In genomic region chr18:6056171-6056932, GRCh38 we compare ENCODE assay signal across 1 cellular context.
TF ChIP-seq lines count a peak whose summit lies in the region.

No MANE protein-coding gene starts in this region.

TF ChIP-seq in GM12878, 131 proteins besides CTCF, POLR2A, EP300 and RAD21 (continued from another document):
- TF ChIP-seq TCF12 (IDR thresholded peaks at IDR 0.05; ENCODE audit: low read depth, low read length) (no peak), CREM (IDR thresholded peaks at IDR 0.05; ENCODE audit: low read depth) (peak; percentile 60; the same call in 1 of the 2 replicates), TCF3 (IDR thresholded peaks at IDR 0.05; ENCODE audit: borderline replicate concordance, insufficient read depth, low read depth, low read length) (no peak), RAD51 (IDR thresholded peaks at IDR 0.05) (no peak), NRF1 (conservative IDR thresholded peaks at IDR 0.05; ENCODE audit: low read depth, low read length) (no peak), ZSCAN29 (IDR thresholded peaks at IDR 0.05) (no peak), CEBPB (IDR thresholded peaks at IDR 0.05; ENCODE audit: borderline replicate concordance in 1 of 2, low read depth in 2 of 2, low read length in 2 of 2) (no peak), CREB1 (IDR thresholded peaks at IDR 0.05; ENCODE audit: low read depth) (peak; percentile 88), CBFB (IDR thresholded peaks at IDR 0.05; ENCODE audit: low read depth) (no peak), IKZF2 (IDR thresholded peaks at IDR 0.05) (peak in 1 of 2 experiments; percentile 36; a peak in 1 of 4 replicates), ETV6 (conservative IDR thresholded peaks at IDR 0.05 in 1 of 2, IDR thresholded peaks at IDR 0.05 in 1 of 2; ENCODE audit: borderline replicate concordance in 1 of 2, low read depth in 1 of 2) (no peak), SMAD5 (IDR thresholded peaks at IDR 0.05; ENCODE audit: low read depth) (no peak), JUNB (IDR thresholded peaks at IDR 0.05) (0 out of 2 replicates have a peak, but pooled peaks have one; percentile 32), E2F8 (IDR thresholded peaks at IDR 0.05; ENCODE audit: low read depth, partially characterized antibody) (no peak), SKIL (IDR thresholded peaks at IDR 0.05; ENCODE audit: low read depth, poor library complexity, severe bottlenecking) (no peak), ZNF217 (IDR thresholded peaks at IDR 0.05) (no peak), RB1 (IDR thresholded peaks at IDR 0.05; ENCODE audit: borderline replicate concordance) (no peak), ATF3 (IDR thresholded peaks at IDR 0.05; ENCODE audit: borderline replicate concordance, extremely low read depth, low read depth, low read length) (no peak), CBX3 (IDR thresholded peaks at IDR 0.05; ENCODE audit: borderline replicate concordance, low read depth) (no peak), MXI1 (IDR thresholded peaks at IDR 0.05; ENCODE audit: low read depth, low read length) (no peak), ZZZ3 (IDR thresholded peaks at IDR 0.05; ENCODE audit: control insufficient read depth, insufficient read length, low read depth) (no peak), PAX8 (IDR thresholded peaks at IDR 0.05) (no peak), ZNF274 (IDR thresholded peaks at IDR 0.05; ENCODE audit: insufficient read depth, insufficient read length) (no peak), NFIC (IDR thresholded peaks at IDR 0.05; ENCODE audit: low read depth, low read length) (0 out of 2 replicates have a peak, but pooled peaks have one; percentile 25), NR2F1 (conservative IDR thresholded peaks at IDR 0.05) (0 out of 2 replicates have a peak, but pooled peaks have one; percentile 24), STAT3 (IDR thresholded peaks at IDR 0.05; ENCODE audit: low read depth, low read length) (no peak), HCFC1 (IDR thresholded peaks at IDR 0.05; ENCODE audit: low read length) (no peak), FOXM1 (IDR thresholded peaks at IDR 0.05; ENCODE audit: low read depth, low read length) (no peak), IKZF1 (conservative IDR thresholded peaks at IDR 0.05) (peak; percentile 28), ATF2 (IDR thresholded peaks at IDR 0.05; ENCODE audit: low read length) (no peak), E2F4 (IDR thresholded peaks at IDR 0.05; ENCODE audit: low read depth, low read length) (no peak), ZNF622 (IDR thresholded peaks at IDR 0.05) (no peak), PBX3 (IDR thresholded peaks at IDR 0.05; ENCODE audit: insufficient replicate concordance, low read depth, low read length) (no peak), STAT1 (conservative IDR thresholded peaks at IDR 0.05) (no peak), YBX1 (IDR thresholded peaks at IDR 0.05) (no peak), SIX5 (IDR thresholded peaks at IDR 0.05; ENCODE audit: low read depth, low read length, severe bottlenecking) (no peak), ASH2L (IDR thresholded peaks at IDR 0.05; ENCODE audit: borderline replicate concordance, low read depth) (no peak), HDAC6 (IDR thresholded peaks at IDR 0.05; ENCODE audit: unreplicated experiment) (no peak), BRCA1 (IDR thresholded peaks at IDR 0.05; ENCODE audit: low read depth, low read length) (no peak), IRF5 (IDR thresholded peaks at IDR 0.05; ENCODE audit: borderline replicate concordance) (no peak), YY1 (IDR thresholded peaks at IDR 0.05; ENCODE audit: low read depth, low read length) (no peak), PRDM15 (CRISPR knock-in tag; IDR thresholded peaks at IDR 0.05) (no peak), RUNX3 (IDR thresholded peaks at IDR 0.05; ENCODE audit: low read length) (peak; percentile 70), MTA2 (IDR thresholded peaks at IDR 0.05; ENCODE audit: low read depth) (peak; percentile 51; the same call in 1 of the 2 replicates)
